Comparison of ENCODE assay signal across 19 cellular contexts in genomic region chr6:168217216-168217879, GRCh38.
"Had no signal": no experiment of that assay in that cellular context is flagged by ENCODE, and none has a peak within 500 bp of the region (broad histone marks: within the 10 kb centered on the region; RNA-seq: fewer than 3 reads in every experiment).

No MANE protein-coding gene starts in this region.

- H3K27me3 ChIP-seq: pancreas, sigmoid colon had no signal

- H3K4me3 Mint-ChIP-seq: activated CD4-positive, alpha-beta T cell treated with anti-CD3 and anti-CD28 coated beads, Interleukin-2, amount 10 ng/mL, durations not matched to agents 7 days and 5 days; activated CD8-positive, alpha-beta T cell treated with anti-CD3 and anti-CD28 coated beads, Interleukin-2, amount 10 ng/mL, durations not matched to agents 7 days and 5 days; activated naive CD4-positive, alpha-beta T cell treated with anti-CD3 and anti-CD28 coated beads, Interleukin-2, amount 50 U/mL, for 24 hours; activated T-cell treated with anti-CD3 and anti-CD28 coated beads, Interleukin-2, amount 50 U/mL, for 72 hours; mesothelial cell of epicardium; stimulated activated naive B cell treated with anti-CD40 and anti-IgM and Interleukin-4, amounts not matched to agents 10 μg/mL and 1 μg/mL and 100 μg/mL, for 72 hours had no signal

- FAIRE-seq: pancreas had no signal

- H3K27ac ChIP-seq: cardiac muscle cell, dorsolateral prefrontal cortex, epithelial cell of prostate, foreskin keratinocyte, pancreas, sigmoid colon, spleen had no signal

- ATAC-seq: activated CD4-positive, CD25-positive, alpha-beta regulatory T cell treated with anti-CD3 and anti-CD28 coated beads, Interleukin-2, amount 50 U/mL, for 24 hours; activated CD8-positive, alpha-beta T cell treated with anti-CD3 and anti-CD28 coated beads, Interleukin-2, amount 10 ng/mL, durations not matched to agents 7 days and 5 days; activated T-cell treated with anti-CD3 and anti-CD28 coated beads, Interleukin-2, amount 50 U/mL, for 72 hours; foreskin keratinocyte; pancreas; stimulated activated naive B cell treated with anti-CD40 and anti-IgM and Interleukin-4, amounts not matched to agents 10 μg/mL and 1 μg/mL and 100 μg/mL, for 72 hours had no signal

- H3K36me3 ChIP-seq: cardiac muscle cell, pancreas, sigmoid colon, spleen, thoracic aorta had no signal

- H3K27me3 Mint-ChIP-seq: activated CD4-positive, alpha-beta T cell treated with anti-CD3 and anti-CD28 coated beads, Interleukin-2, amount 10 ng/mL, durations not matched to agents 7 days and 5 days; activated naive CD4-positive, alpha-beta T cell treated with anti-CD3 and anti-CD28 coated beads, Interleukin-2, amount 50 U/mL, for 24 hours; stimulated activated naive B cell treated with anti-CD40 and anti-IgM and Interleukin-4, amounts not matched to agents 10 μg/mL and 1 μg/mL and 100 μg/mL, for 72 hours had no signal

- H3K4me3 ChIP-seq: cardiac muscle cell, dorsolateral prefrontal cortex, pancreas, sigmoid colon, spleen, thoracic aorta had no signal

- DNase-seq: activated CD4-positive, alpha-beta T cell treated with anti-CD3 and anti-CD28 coated beads, Interleukin-2, amount 10 ng/mL, durations not matched to agents 7 days and 5 days; activated CD8-positive, alpha-beta memory T cell treated with anti-CD3 and anti-CD28 coated beads, Interleukin-2, amount 50 U/mL, for 48 hours; activated CD8-positive, alpha-beta T cell treated with anti-CD3 and anti-CD28 coated beads, Interleukin-2, amount 10 ng/mL, durations not matched to agents 7 days and 5 days; activated gamma-delta T cell; activated T-cell treated with anti-CD3 and anti-CD28 coated beads, Interleukin-2, amount 50 U/mL, for 72 hours; foreskin keratinocyte; islet precursor cell; pancreas; sigmoid colon; spleen; stimulated activated naive B cell treated with anti-CD40 and anti-IgM and Interleukin-4, amounts not matched to agents 10 μg/mL and 1 μg/mL and 100 μg/mL, for 72 hours; T1000 had no signal

- H3K9me3 Mint-ChIP-seq: activated CD4-positive, alpha-beta T cell treated with anti-CD3 and anti-CD28 coated beads, Interleukin-2, amount 10 ng/mL, durations not matched to agents 7 days and 5 days; activated naive CD4-positive, alpha-beta T cell treated with anti-CD3 and anti-CD28 coated beads, Interleukin-2, amount 50 U/mL, for 24 hours; activated T-cell treated with anti-CD3 and anti-CD28 coated beads, Interleukin-2, amount 50 U/mL, for 72 hours; mesothelial cell of epicardium; stimulated activated naive B cell treated with anti-CD40 and anti-IgM and Interleukin-4, amounts not matched to agents 10 μg/mL and 1 μg/mL and 100 μg/mL, for 72 hours had no signal

- H3K4me1 ChIP-seq: foreskin keratinocyte, pancreas, spleen had no signal

- H3K36me3 Mint-ChIP-seq: activated naive CD4-positive, alpha-beta T cell treated with anti-CD3 and anti-CD28 coated beads, Interleukin-2, amount 50 U/mL, for 24 hours; mesothelial cell of epicardium; stimulated activated naive B cell treated with anti-CD40 and anti-IgM and Interleukin-4, amounts not matched to agents 10 μg/mL and 1 μg/mL and 100 μg/mL, for 72 hours had no signal

- H3K9me3 ChIP-seq: pancreas, sigmoid colon, spleen, thoracic aorta had no signal

- H3K27ac Mint-ChIP-seq: activated CD4-positive, alpha-beta T cell treated with anti-CD3 and anti-CD28 coated beads, Interleukin-2, amount 10 ng/mL, durations not matched to agents 7 days and 5 days; activated CD8-positive, alpha-beta T cell treated with anti-CD3 and anti-CD28 coated beads, Interleukin-2, amount 10 ng/mL, durations not matched to agents 7 days and 5 days; activated naive CD4-positive, alpha-beta T cell treated with anti-CD3 and anti-CD28 coated beads, Interleukin-2, amount 50 U/mL, for 24 hours; activated T-cell treated with anti-CD3 and anti-CD28 coated beads, Interleukin-2, amount 50 U/mL, for 72 hours; mesothelial cell of epicardium; stimulated activated naive B cell treated with anti-CD40 and anti-IgM and Interleukin-4, amounts not matched to agents 10 μg/mL and 1 μg/mL and 100 μg/mL, for 72 hours had no signal

- H3K4me1 Mint-ChIP-seq: activated naive CD4-positive, alpha-beta T cell treated with anti-CD3 and anti-CD28 coated beads, Interleukin-2, amount 50 U/mL, for 24 hours; stimulated activated naive B cell treated with anti-CD40 and anti-IgM and Interleukin-4, amounts not matched to agents 10 μg/mL and 1 μg/mL and 100 μg/mL, for 72 hours had no signal
